8 cellular contexts compared by ENCODE assay signal in genomic region chr18:22378672-22379282, GRCh38. TPM values are rescaled to one million over a fixed set of nuclear protein-coding genes. Genes with fewer than 3 reads are reported as not detected.
DNase-seq lines count a peak whose midpoint lies in the region; ATAC-seq and TF ChIP-seq lines count a peak whose summit lies in the region.

No MANE protein-coding gene starts in this region.

- H3K27ac Mint-ChIP-seq in Calu3 (ENCODE audit: unreplicated experiment) (no peak overlapping the region), WTC11 (no peak overlapping the region)

- no peaks in the 10 kb centered on the region for H3K27me3 ChIP-seq in effector memory CD4-positive, alpha-beta T cell (replicated peaks; ENCODE audit: control insufficient read depth, insufficient read depth, low read length, poor library complexity, severe bottlenecking)

- H3K9me3 Mint-ChIP-seq in Calu3 (ENCODE audit: low read depth, unreplicated experiment) (no peaks in the 10 kb centered on the region), WTC11 (no peaks in the 10 kb centered on the region)

- H3K9me3 ChIP-seq in effector memory CD4-positive, alpha-beta T cell (ENCODE audit: control insufficient read depth, low read length): no peaks in the 10 kb centered on the region

- no TSS peak for BruUV-seq in Calu3 (replicated peaks; lab: Mats Ljungman, UMichigan)

- ATAC-seq in WTC11: peak; percentile 87
- no peak for ATAC-seq in HG02571 (IDR thresholded peaks at IDR 0.05; ENCODE audit: unreplicated experiment)

- no peak overlapping the region for H3K27ac ChIP-seq in effector memory CD4-positive, alpha-beta T cell (ENCODE audit: insufficient read depth, low read length, poor library complexity, severe bottlenecking)

- no peak overlapping the region for H3K4me3 Mint-ChIP-seq in Calu3 (ENCODE audit: low read depth, unreplicated experiment)
- no peak overlapping the region for H3K4me3 Mint-ChIP-seq in WTC11

- peaks cover 12% of the 10 kb centered on the region for H3K4me1 Mint-ChIP-seq in Calu3 (ENCODE audit: low read depth, unreplicated experiment)
- no peaks in the 10 kb centered on the region for H3K4me1 Mint-ChIP-seq in WTC11

- no peaks in the 10 kb centered on the region for H3K27me3 Mint-ChIP-seq in Calu3 (ENCODE audit: unreplicated experiment)
- H3K27me3 Mint-ChIP-seq in WTC11 (ENCODE audit: low read depth): peaks cover 3% of the 10 kb centered on the region; the same call in 1 of the 2 replicates

- CTCF ChIA-PET in Calu3 (lab: Charles Lee): interaction anchor here (0.6 to 1.4 kb wide), 12 partner anchors 9 to 195 kb away, joined by 3 to 5 read pairs (median 3); no protein-coding TSS in a partner anchor
- CTCF ChIA-PET in WTC11 (lab: Charles Lee): interaction anchor here (0.5 to 1.1 kb wide), 32 partner anchors 10 to 450 kb away, joined by 3 to 9 read pairs (median 4); partner anchors contain the start of gene CTAGE1

- intact Hi-C loops in Calu3 (cut with micrococcal nuclease; ENCODE audit: unreplicated experiment): loop anchor here (10.0 kb wide), 2 partner anchors 164 to 464 kb away; no protein-coding TSS in a partner anchor

- TF ChIP-seq CTCF in Calu3 (IDR thresholded peaks at IDR 0.05; ENCODE audit: unreplicated experiment): peak; percentile 65
- TF ChIP-seq CTCF in WTC11 (IDR thresholded peaks at IDR 0.05): peak; percentile 52

- peak; percentile 63 for DNase-seq in Calu3
- DNase-seq in HT1080 (ENCODE audit: low read depth): peak; percentile 52
- peak; percentile 39 for DNase-seq in WTC11 (ENCODE audit: low spot score)
- peak; percentile 28 for DNase-seq in iris pigment epithelial cell (ENCODE audit: low read depth)
- DNase-seq in effector memory CD4-positive, alpha-beta T cell: no peak
- no peak for DNase-seq in central memory CD4-positive, alpha-beta T cell
- DNase-seq in NCI-H1436 (lab: John Stamatoyannopoulos, UW): no peak

- no peaks in the 10 kb centered on the region for H3K4me1 ChIP-seq in effector memory CD4-positive, alpha-beta T cell (ENCODE audit: control insufficient read depth, insufficient read depth, low read length, poor library complexity, severe bottlenecking)

- H3K36me3 Mint-ChIP-seq in Calu3 (ENCODE audit: insufficient read depth, unreplicated experiment) (no peaks in the 10 kb centered on the region), WTC11 (no peaks in the 10 kb centered on the region)

- POLR2A ChIA-PET in WTC11 (lab: Charles Lee): no interaction called here

- no peak overlapping the region for H3K4me3 ChIP-seq in effector memory CD4-positive, alpha-beta T cell (ENCODE audit: insufficient read depth, low read depth, low read length, poor library complexity, severe bottlenecking)

- no peaks in the 10 kb centered on the region for H3K36me3 ChIP-seq in effector memory CD4-positive, alpha-beta T cell (ENCODE audit: control insufficient read depth, insufficient read depth, low read length)

TF ChIP-seq in WTC11, 78 proteins besides CTCF, POLR2A, EP300 and RAD21:
- TF ChIP-seq HMGXB4 (CRISPR knock-in tag; IDR thresholded peaks at IDR 0.05): no peak

RNA-seq across cellular contexts. Expression of gene CTAGE1, which starts 38.9 kb away (rescaled TPM):
- total RNA-seq in Calu3 (2022) (not detected in 2 replicates), WTC11 (2021) (not detected in 3 replicates)
- not detected in 2 replicates for total RNA-seq in HT1080 (2014; rRNA removed; shearing (Covaris generic))
- polyA plus RNA-seq in HT1080 (2015; cell fraction: cytosol; rRNA removed): not detected in 2 replicates
- not detected in 2 replicates for polyA plus RNA-seq in HT1080 (2015; cell fraction: nucleus; rRNA removed)

Comparison
In these comparisons a context has a peak if more than half of its experiments do, and no peak if none do; other contexts are left out.
1. DNase-seq: peak in Calu3 (single experiment), HT1080 (single experiment), WTC11 (single experiment) and iris pigment epithelial cell (single experiment); none in effector memory CD4-positive, alpha-beta T cell (0 of 3), central memory CD4-positive, alpha-beta T cell (single experiment) and NCI-H1436 (single experiment).